In the genomic region with DNA sequence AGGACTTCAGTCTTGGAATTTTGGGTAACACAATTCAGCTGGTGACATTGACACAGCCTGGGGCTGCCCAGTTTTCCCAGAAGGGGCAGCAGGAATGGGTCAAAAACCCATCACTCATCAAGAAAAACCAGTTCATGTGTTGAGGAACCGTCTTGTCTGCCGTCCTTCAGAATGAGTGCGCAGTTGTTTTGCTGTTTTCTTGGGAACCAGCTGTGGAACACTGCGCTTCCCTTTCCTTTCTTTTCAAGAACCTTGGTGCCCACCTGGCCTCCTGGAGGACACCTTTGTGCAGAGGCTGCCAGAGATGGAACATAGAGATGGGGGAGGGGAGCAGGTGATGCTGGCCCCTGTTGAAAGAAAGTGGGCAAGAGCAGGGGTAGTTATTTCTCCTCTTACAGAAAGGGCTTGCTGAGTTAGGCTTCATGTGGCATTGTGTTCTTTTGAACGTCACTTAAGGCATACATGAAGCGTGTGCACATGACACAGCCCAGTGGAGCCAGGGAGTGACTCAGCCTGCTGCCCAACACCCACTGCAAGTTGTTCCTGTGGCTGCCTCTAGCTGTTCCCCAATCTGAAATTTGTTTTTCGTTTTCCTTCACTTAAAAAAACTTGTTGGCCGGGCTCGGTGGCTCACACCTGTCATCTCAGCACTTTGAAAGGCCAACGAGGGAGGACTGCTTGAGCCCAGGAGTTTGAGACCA, we compare ENCODE assay signal across 1 cellular context.
A peak's percentile ranks its signal among the peaks of the same experiment; 100 is the strongest.
TF ChIP-seq lines count a peak whose summit lies in the region.

No MANE protein-coding gene starts in this region.

TF ChIP-seq in K562, 482 proteins besides CTCF, POLR2A, EP300 and RAD21 (continued from another document):
- TF ChIP-seq, protein P1, sequence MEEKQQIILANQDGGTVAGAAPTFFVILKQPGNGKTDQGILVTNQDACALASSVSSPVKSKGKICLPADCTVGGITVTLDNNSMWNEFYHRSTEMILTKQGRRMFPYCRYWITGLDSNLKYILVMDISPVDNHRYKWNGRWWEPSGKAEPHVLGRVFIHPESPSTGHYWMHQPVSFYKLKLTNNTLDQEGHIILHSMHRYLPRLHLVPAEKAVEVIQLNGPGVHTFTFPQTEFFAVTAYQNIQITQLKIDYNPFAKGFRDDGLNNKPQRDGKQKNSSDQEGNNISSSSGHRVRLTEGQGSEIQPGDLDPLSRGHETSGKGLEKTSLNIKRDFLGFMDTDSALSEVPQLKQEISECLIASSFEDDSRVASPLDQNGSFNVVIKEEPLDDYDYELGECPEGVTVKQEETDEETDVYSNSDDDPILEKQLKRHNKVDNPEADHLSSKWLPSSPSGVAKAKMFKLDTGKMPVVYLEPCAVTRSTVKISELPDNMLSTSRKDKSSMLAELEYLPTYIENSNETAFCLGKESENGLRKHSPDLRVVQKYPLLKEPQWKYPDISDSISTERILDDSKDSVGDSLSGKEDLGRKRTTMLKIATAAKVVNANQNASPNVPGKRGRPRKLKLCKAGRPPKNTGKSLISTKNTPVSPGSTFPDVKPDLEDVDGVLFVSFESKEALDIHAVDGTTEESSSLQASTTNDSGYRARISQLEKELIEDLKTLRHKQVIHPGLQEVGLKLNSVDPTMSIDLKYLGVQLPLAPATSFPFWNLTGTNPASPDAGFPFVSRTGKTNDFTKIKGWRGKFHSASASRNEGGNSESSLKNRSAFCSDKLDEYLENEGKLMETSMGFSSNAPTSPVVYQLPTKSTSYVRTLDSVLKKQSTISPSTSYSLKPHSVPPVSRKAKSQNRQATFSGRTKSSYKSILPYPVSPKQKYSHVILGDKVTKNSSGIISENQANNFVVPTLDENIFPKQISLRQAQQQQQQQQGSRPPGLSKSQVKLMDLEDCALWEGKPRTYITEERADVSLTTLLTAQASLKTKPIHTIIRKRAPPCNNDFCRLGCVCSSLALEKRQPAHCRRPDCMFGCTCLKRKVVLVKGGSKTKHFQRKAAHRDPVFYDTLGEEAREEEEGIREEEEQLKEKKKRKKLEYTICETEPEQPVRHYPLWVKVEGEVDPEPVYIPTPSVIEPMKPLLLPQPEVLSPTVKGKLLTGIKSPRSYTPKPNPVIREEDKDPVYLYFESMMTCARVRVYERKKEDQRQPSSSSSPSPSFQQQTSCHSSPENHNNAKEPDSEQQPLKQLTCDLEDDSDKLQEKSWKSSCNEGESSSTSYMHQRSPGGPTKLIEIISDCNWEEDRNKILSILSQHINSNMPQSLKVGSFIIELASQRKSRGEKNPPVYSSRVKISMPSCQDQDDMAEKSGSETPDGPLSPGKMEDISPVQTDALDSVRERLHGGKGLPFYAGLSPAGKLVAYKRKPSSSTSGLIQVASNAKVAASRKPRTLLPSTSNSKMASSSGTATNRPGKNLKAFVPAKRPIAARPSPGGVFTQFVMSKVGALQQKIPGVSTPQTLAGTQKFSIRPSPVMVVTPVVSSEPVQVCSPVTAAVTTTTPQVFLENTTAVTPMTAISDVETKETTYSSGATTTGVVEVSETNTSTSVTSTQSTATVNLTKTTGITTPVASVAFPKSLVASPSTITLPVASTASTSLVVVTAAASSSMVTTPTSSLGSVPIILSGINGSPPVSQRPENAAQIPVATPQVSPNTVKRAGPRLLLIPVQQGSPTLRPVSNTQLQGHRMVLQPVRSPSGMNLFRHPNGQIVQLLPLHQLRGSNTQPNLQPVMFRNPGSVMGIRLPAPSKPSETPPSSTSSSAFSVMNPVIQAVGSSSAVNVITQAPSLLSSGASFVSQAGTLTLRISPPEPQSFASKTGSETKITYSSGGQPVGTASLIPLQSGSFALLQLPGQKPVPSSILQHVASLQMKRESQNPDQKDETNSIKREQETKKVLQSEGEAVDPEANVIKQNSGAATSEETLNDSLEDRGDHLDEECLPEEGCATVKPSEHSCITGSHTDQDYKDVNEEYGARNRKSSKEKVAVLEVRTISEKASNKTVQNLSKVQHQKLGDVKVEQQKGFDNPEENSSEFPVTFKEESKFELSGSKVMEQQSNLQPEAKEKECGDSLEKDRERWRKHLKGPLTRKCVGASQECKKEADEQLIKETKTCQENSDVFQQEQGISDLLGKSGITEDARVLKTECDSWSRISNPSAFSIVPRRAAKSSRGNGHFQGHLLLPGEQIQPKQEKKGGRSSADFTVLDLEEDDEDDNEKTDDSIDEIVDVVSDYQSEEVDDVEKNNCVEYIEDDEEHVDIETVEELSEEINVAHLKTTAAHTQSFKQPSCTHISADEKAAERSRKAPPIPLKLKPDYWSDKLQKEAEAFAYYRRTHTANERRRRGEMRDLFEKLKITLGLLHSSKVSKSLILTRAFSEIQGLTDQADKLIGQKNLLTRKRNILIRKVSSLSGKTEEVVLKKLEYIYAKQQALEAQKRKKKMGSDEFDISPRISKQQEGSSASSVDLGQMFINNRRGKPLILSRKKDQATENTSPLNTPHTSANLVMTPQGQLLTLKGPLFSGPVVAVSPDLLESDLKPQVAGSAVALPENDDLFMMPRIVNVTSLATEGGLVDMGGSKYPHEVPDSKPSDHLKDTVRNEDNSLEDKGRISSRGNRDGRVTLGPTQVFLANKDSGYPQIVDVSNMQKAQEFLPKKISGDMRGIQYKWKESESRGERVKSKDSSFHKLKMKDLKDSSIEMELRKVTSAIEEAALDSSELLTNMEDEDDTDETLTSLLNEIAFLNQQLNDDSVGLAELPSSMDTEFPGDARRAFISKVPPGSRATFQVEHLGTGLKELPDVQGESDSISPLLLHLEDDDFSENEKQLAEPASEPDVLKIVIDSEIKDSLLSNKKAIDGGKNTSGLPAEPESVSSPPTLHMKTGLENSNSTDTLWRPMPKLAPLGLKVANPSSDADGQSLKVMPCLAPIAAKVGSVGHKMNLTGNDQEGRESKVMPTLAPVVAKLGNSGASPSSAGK (IDR thresholded peaks at IDR 0.05), result peak; percentile 71
